In the genomic region with DNA sequence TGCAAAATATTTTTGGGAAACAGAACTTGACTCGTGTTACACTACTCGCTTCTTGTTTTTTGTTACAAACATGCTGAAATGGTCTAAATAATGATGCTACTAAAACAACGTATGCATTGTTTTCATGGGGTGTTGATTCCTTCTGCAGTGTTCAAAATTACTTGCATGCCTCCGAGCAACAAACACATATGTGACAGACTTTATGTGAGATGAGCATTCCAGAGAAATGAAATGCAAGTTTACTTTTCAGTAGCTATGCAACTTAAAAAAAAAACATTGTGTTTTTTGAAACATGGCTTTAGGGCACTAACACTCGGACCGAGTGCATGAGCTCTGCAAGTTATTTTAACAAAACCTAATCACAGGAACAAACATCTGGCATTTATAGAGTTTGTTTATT, we compare ENCODE assay signal across 18 cellular contexts.
A peak's percentile ranks its signal among the peaks of the same experiment; 100 is the strongest.
DNase-seq lines count a peak whose midpoint lies in the region; ATAC-seq and TF ChIP-seq lines count a peak whose summit lies in the region.
"Had no signal": no experiment of that assay in that cellular context is flagged by ENCODE, and none has a peak within 500 bp of the region (broad histone marks: within the 10 kb centered on the region; RNA-seq: fewer than 3 reads in every experiment).

No MANE protein-coding gene starts in this region.

- peak overlapping the region; percentile 68 for H3K27ac Mint-ChIP-seq in neural crest cell (ENCODE audit: unreplicated experiment)
- H3K27ac Mint-ChIP-seq in activated T-cell treated with anti-CD3 and anti-CD28 coated beads, Interleukin-2, amount 50 U/mL, for 24 hours, result no peak overlapping the region
- H3K27ac Mint-ChIP-seq: activated CD4-positive, alpha-beta T cell treated with anti-CD3 and anti-CD28 coated beads, Interleukin-2, amount 10 ng/mL, durations not matched to agents 24 days and 14 days; activated naive CD4-positive, alpha-beta T cell treated with anti-CD3 and anti-CD28 coated beads, Interleukin-2, amount 10 ng/mL, durations not matched to agents 7 days and 5 days; memory B cell had no signal

- H3K4me3 Mint-ChIP-seq in neural crest cell, result peak overlapping the region; percentile 20
- no peak overlapping the region for H3K4me3 Mint-ChIP-seq in activated T-cell treated with anti-CD3 and anti-CD28 coated beads, Interleukin-2, amount 50 U/mL, for 24 hours
- H3K4me3 Mint-ChIP-seq: activated CD4-positive, alpha-beta T cell treated with anti-CD3 and anti-CD28 coated beads, Interleukin-2, amount 10 ng/mL, durations not matched to agents 24 days and 14 days; activated naive CD4-positive, alpha-beta T cell treated with anti-CD3 and anti-CD28 coated beads, Interleukin-2, amount 10 ng/mL, durations not matched to agents 7 days and 5 days; memory B cell had no signal

- peaks cover 64% of the 10 kb centered on the region for H3K4me1 Mint-ChIP-seq in neural crest cell
- peaks cover 47% of the 10 kb centered on the region for H3K4me1 Mint-ChIP-seq in activated T-cell treated with anti-CD3 and anti-CD28 coated beads, Interleukin-2, amount 50 U/mL, for 24 hours (ENCODE audit: low read depth)

- H3K4me3 ChIP-seq in WI38 (ENCODE audit: low read depth, low read length) (peak overlapping the region; percentile 10; the same call in 1 of the 2 replicates), mucosa of descending colon (no peak overlapping the region)
- H3K4me3 ChIP-seq: cardiac muscle cell, sigmoid colon had no signal

- H3K27me3 Mint-ChIP-seq in neural crest cell (ENCODE audit: low read depth), result no peaks in the 10 kb centered on the region
- H3K27me3 Mint-ChIP-seq in activated T-cell treated with anti-CD3 and anti-CD28 coated beads, Interleukin-2, amount 50 U/mL, for 24 hours, result no peaks in the 10 kb centered on the region
- H3K27me3 Mint-ChIP-seq: activated CD4-positive, alpha-beta T cell treated with anti-CD3 and anti-CD28 coated beads, Interleukin-2, amount 10 ng/mL, durations not matched to agents 24 days and 14 days; activated naive CD4-positive, alpha-beta T cell treated with anti-CD3 and anti-CD28 coated beads, Interleukin-2, amount 10 ng/mL, durations not matched to agents 7 days and 5 days; memory B cell had no signal

- H3K36me3 ChIP-seq in mucosa of descending colon (ENCODE audit: low read depth), result no peaks in the 10 kb centered on the region
- H3K36me3 ChIP-seq: cardiac muscle cell had no signal

- no peaks in the 10 kb centered on the region for H3K4me1 ChIP-seq in mucosa of descending colon (ENCODE audit: low read depth)
- H3K4me1 ChIP-seq: Caco-2 had no signal

- H3K9me3 Mint-ChIP-seq in neural crest cell, result no peaks in the 10 kb centered on the region
- no peaks in the 10 kb centered on the region for H3K9me3 Mint-ChIP-seq in activated T-cell treated with anti-CD3 and anti-CD28 coated beads, Interleukin-2, amount 50 U/mL, for 24 hours
- H3K9me3 Mint-ChIP-seq: activated CD4-positive, alpha-beta T cell treated with anti-CD3 and anti-CD28 coated beads, Interleukin-2, amount 10 ng/mL, durations not matched to agents 24 days and 14 days; activated naive CD4-positive, alpha-beta T cell treated with anti-CD3 and anti-CD28 coated beads, Interleukin-2, amount 10 ng/mL, durations not matched to agents 7 days and 5 days; memory B cell had no signal

- ATAC-seq in mucosa of descending colon (no peak), GM18868 (IDR thresholded peaks at IDR 0.05; ENCODE audit: unreplicated experiment) (no peak)

- intact Hi-C loops in mucosa of descending colon (cut with DNase I, micrococcal nuclease), result no loop called here

- H3K36me3 Mint-ChIP-seq in neural crest cell (ENCODE audit: low read depth), result no peaks in the 10 kb centered on the region
- peaks cover 27% of the 10 kb centered on the region for H3K36me3 Mint-ChIP-seq in activated T-cell treated with anti-CD3 and anti-CD28 coated beads, Interleukin-2, amount 50 U/mL, for 24 hours (ENCODE audit: low read depth)
- H3K36me3 Mint-ChIP-seq: activated naive CD4-positive, alpha-beta T cell treated with anti-CD3 and anti-CD28 coated beads, Interleukin-2, amount 10 ng/mL, durations not matched to agents 7 days and 5 days had no signal

- TF ChIP-seq CTCF in WI38 (IDR thresholded peaks at IDR 0.05; ENCODE audit: low read depth, low read length) (no peak), neural crest cell (conservative IDR thresholded peaks at IDR 0.05) (no peak), mucosa of descending colon (IDR thresholded peaks at IDR 0.05) (no peak)

- H3K9me3 ChIP-seq in mucosa of descending colon, result no peaks in the 10 kb centered on the region
- H3K9me3 ChIP-seq: Caco-2, sigmoid colon had no signal

- DNase-seq in EH (ENCODE audit: low read depth), result peak; percentile 72
- DNase-seq in fibroblast of gingiva (ENCODE audit: low read depth), result peak; percentile 80
- DNase-seq in neural crest cell (ENCODE audit: low read depth, low spot score), result no peak
- DNase-seq in mucosa of descending colon, result no peak
- DNase-seq in activated T-cell treated with anti-CD3 and anti-CD28 coated beads, Interleukin-2, amount 50 U/mL, for 24 hours, result no peak
- no peak for DNase-seq in NCI-H2029 treated with DMSO at 0.1 percent for 48 hours (lab: John Stamatoyannopoulos, UW)
- DNase-seq: activated CD4-positive, alpha-beta T cell treated with anti-CD3 and anti-CD28 coated beads, Interleukin-2, amount 10 ng/mL, durations not matched to agents 24 days and 14 days; activated naive CD4-positive, alpha-beta T cell treated with anti-CD3 and anti-CD28 coated beads, Interleukin-2, amount 10 ng/mL, durations not matched to agents 7 days and 5 days; Caco-2; Kasumi-1; NCI-H1436 treated with DMSO at 0.1 percent for 48 hours; NK-92 treated with Interleukin-12 subunit alpha and Interleukin-12 subunit beta, amount 100 ng/mL, for 24 hours; sigmoid colon; T1000 had no signal

Comparison
In these comparisons a context has a peak if more than half of its experiments do, and no peak if none do; other contexts are left out.
1. DNase-seq: peak in EH (single experiment) and fibroblast of gingiva (single experiment); none in neural crest cell (single experiment), mucosa of descending colon (0 of 3), activated T-cell treated with anti-CD3 and anti-CD28 coated beads, Interleukin-2, amount 50 U/mL, for 24 hours (single experiment) and NCI-H2029 treated with DMSO at 0.1 percent for 48 hours (single experiment).